Comparison of ENCODE assay signal across 8 cellular contexts in genomic region chr19:532578-533484, GRCh38. TPM values are rescaled to one million over a fixed set of nuclear protein-coding genes. Genes with fewer than 3 reads are reported as not detected.
DNase-seq lines count a peak whose midpoint lies in the region; ATAC-seq, FAIRE-seq and TF ChIP-seq lines count a peak whose summit lies in the region.

No MANE protein-coding gene starts in this region.

- peaks cover 37% of the 10 kb centered on the region for H3K79me2 ChIP-seq in HepG2 (ENCODE audit: insufficient read depth, low read length)

- ATAC-seq in HepG2 (peak; percentile 24), GM21423 (IDR thresholded peaks at IDR 0.05; ENCODE audit: unreplicated experiment) (no peak)

- no peaks in the 10 kb centered on the region for H3K9me3 ChIP-seq in HepG2 (ENCODE audit: low read length)

- intact Hi-C loops in HepG2 (cut with micrococcal nuclease; ENCODE audit: unreplicated experiment): no loop called here

- H3K4me2 ChIP-seq in HepG2 (ENCODE audit: low read depth, low read length): peak overlapping the region; percentile 96

- TSS peak; percentile 49 for BruUV-seq in HepG2 (replicated peaks; lab: Mats Ljungman, UMichigan)

- H3K4me1 ChIP-seq in HepG2 (ENCODE audit: insufficient read depth, low read length): peaks cover 52% of the 10 kb centered on the region

- TF ChIP-seq RAD21 in HepG2 (CRISPR knock-in tag; IDR thresholded peaks at IDR 0.05): no peak; the same call in 1 of the 2 replicates

- H3K27me3 ChIP-seq in HepG2 (ENCODE audit: control insufficient read depth in 1 of 2, insufficient read depth in 2 of 2, low read length in 2 of 2): no peaks in the 10 kb centered on the region

- H3K9ac ChIP-seq in HepG2 (ENCODE audit: insufficient read depth, low read depth, low read length): peak overlapping the region; percentile 96

- no peak overlapping the region for H2AFZ ChIP-seq in HepG2 (ENCODE audit: low read length)

- 2% methylated on average over 20 of the region's 54 CpGs for WGBS in HepG2 (ENCODE audit: low lambda C conversion rate)

- CTCF ChIA-PET in HepG2 (lab: Yijun Ruan, JAX; ENCODE audit: low intra/inter-chr PET ratio, low total read pairs): interaction anchor here (1.3 to 2.1 kb wide), 2 partner anchors 22 to 26 kb away, joined by 6 to 16 read pairs; partner anchors contain the start of gene TPGS1

- DNase-seq in NCI-H2171 treated with DMSO at 0.1 percent for 48 hours (lab: John Stamatoyannopoulos, UW): peak; percentile 33
- no peak for DNase-seq in NCI-H2171 (lab: John Stamatoyannopoulos, UW)
- DNase-seq in LoVo (ENCODE audit: low spot score): peak; percentile 35
- peak; percentile 38 for DNase-seq in effector CD4-positive, alpha-beta T cell
- DNase-seq in HepG2 (ENCODE audit: low spot score): peak; percentile 60
- DNase-seq in stimulated activated naive CD4-positive, alpha-beta T cell (lab: John Stamatoyannopoulos, UW): peak in 4 of 6 experiments; percentile 25 to 56 (median 47)

- FAIRE-seq in HepG2 (lab: Jason Lieb, UNC): peak; percentile 64

- peak in 1 of 2 experiments; percentile 20; a peak in 1 of 4 replicates for TF ChIP-seq EP300 in HepG2 (IDR thresholded peaks at IDR 0.05; ENCODE audit: low read depth in 2 of 2, low read length in 2 of 2)
- TF ChIP-seq EP300 in HepG2 (CRISPR knock-in tag; IDR thresholded peaks at IDR 0.05; ENCODE audit: borderline replicate concordance): no peak

- TF ChIP-seq CTCF in VCaP (conservative IDR thresholded peaks at IDR 0.05): peak; percentile 69
- TF ChIP-seq CTCF in HepG2 (CRISPR knock-in tag; IDR thresholded peaks at IDR 0.05): peak; percentile 58

- H3K36me3 ChIP-seq in HepG2 (replicated peaks in 1 of 2; ENCODE audit: control insufficient read depth in 1 of 2, insufficient read depth in 2 of 2, low read length in 2 of 2): peaks cover 10 to 23% of the 10 kb centered on the region in 2 experiments; a peak in 4 of 5 replicates

- H3K27ac ChIP-seq in VCaP: peak overlapping the region; percentile 92
- H3K27ac ChIP-seq in HepG2 (ENCODE audit: extremely low read length, insufficient read depth, low read length): peak overlapping the region; percentile 81

- in situ Hi-C loops in HepG2 (cut with HindIII; ENCODE audit: extremely low pct_ligation_motif_present, low pct_unique_long_range_greater_than_20kb): no loop called here

- POLR2A ChIA-PET in HepG2 (lab: Yijun Ruan, JAX): interaction anchor here (0.8 to 3.7 kb wide), 12 partner anchors 9 to 206 kb away, joined by 3 to 33 read pairs (median 8); partner anchors contain the start of genes BSG and TPGS1

- 0 out of 4 replicates have a peak, but pooled peaks of 1 of the 2 experiments have one; percentile 11 for TF ChIP-seq POLR2A in HepG2 (IDR thresholded peaks at IDR 0.05; ENCODE audit: insufficient read depth in 1 of 2, low read depth in 2 of 2, low read length in 2 of 2)

- H3K4me3 ChIP-seq in HepG2 (replicated peaks in 1 of 3; ENCODE audit: insufficient read depth in 1 of 3, low read depth in 2 of 3, low read length in 3 of 3): peak overlapping the region; percentile 97 to 98 (median 97)

- H4K20me1 ChIP-seq in HepG2 (ENCODE audit: insufficient read depth, low read length): peaks cover 25% of the 10 kb centered on the region; the same call in 1 of the 2 replicates

RNA-seq across cellular contexts. Expression of gene CDC34, which starts 1.3 kb away (rescaled TPM):
- 119 and 138 TPM in 2 replicates for total RNA-seq in HepG2 (2016; rRNA removed; fragmentation: Illumina TruSeq; extraction: Trizol)
- 181 and 194 TPM in 2 replicates for total RNA-seq in HepG2 (2016; cell fraction: cytosol; rRNA removed; fragmentation: Illumina TruSeq; extraction: Trizol; ENCODE audit: low read depth)
- 104 and 144 TPM in 2 replicates for total RNA-seq in HepG2 (2016; cell fraction: insoluble cytoplasmic fraction; rRNA removed; fragmentation: Illumina TruSeq; extraction: Trizol)
- total RNA-seq in HepG2 (2016; cell fraction: membrane; rRNA removed; fragmentation: Illumina TruSeq; extraction: Trizol): 198 and 240 TPM in 2 replicates
- 59.6 and 65.5 TPM in 2 replicates for total RNA-seq in HepG2 (2016; cell fraction: nucleus; rRNA removed; fragmentation: Illumina TruSeq; extraction: Trizol)
- 140 and 150 TPM in 2 replicates for polyA plus RNA-seq in HepG2 (2011; rRNA removed)
- polyA plus RNA-seq in HepG2 (2011; cell fraction: cytosol; rRNA removed): 102 and 147 TPM in 2 replicates
- polyA plus RNA-seq in HepG2 (2011; cell fraction: nucleus; rRNA removed): 121 and 122 TPM in 2 replicates
- 90.8 and 101 TPM in 2 replicates for polyA plus RNA-seq in HepG2 (2012)
- 157 and 191 TPM in 2 replicates for polyA plus RNA-seq in HepG2 (2016; cell fraction: cytosol; fragmentation: Illumina TruSeq; extraction: Trizol; ENCODE audit: low read depth)
- polyA plus RNA-seq in HepG2 (2016; cell fraction: insoluble cytoplasmic fraction; fragmentation: Illumina TruSeq; extraction: Trizol; ENCODE audit: low read depth): 118 and 140 TPM in 2 replicates
- 153 and 184 TPM in 2 replicates for polyA plus RNA-seq in HepG2 (2016; cell fraction: membrane; fragmentation: Illumina TruSeq; extraction: Trizol; ENCODE audit: low read depth)
- polyA plus RNA-seq in HepG2 (2016; cell fraction: nucleus; fragmentation: Illumina TruSeq; extraction: Trizol; ENCODE audit: insufficient read depth, low read depth): 130 and 138 TPM in 2 replicates
- polyA minus RNA-seq in HepG2 (2011; rRNA and poly(A)+ RNA removed; ENCODE audit: low replicate concordance): 60.5 and 88.3 TPM in 2 replicates
- 42.1 and 46.2 TPM in 2 replicates for polyA minus RNA-seq in HepG2 (2011; cell fraction: cytosol; rRNA and poly(A)+ RNA removed)
- polyA minus RNA-seq in HepG2 (2011; cell fraction: nucleus; rRNA and poly(A)+ RNA removed): 19.1 and 22.1 TPM in 2 replicates

RNA-seq across cellular contexts. Expression of gene GZMM, which starts 11.0 kb away (rescaled TPM):
- not detected in 2 replicates for total RNA-seq in HepG2 (2016; rRNA removed; fragmentation: Illumina TruSeq; extraction: Trizol)
- not detected in 2 replicates for total RNA-seq in HepG2 (2016; cell fraction: cytosol; rRNA removed; fragmentation: Illumina TruSeq; extraction: Trizol; ENCODE audit: low read depth)
- total RNA-seq in HepG2 (2016; cell fraction: insoluble cytoplasmic fraction; rRNA removed; fragmentation: Illumina TruSeq; extraction: Trizol): not detected in 2 replicates
- total RNA-seq in HepG2 (2016; cell fraction: membrane; rRNA removed; fragmentation: Illumina TruSeq; extraction: Trizol): not detected in 2 replicates
- not detected in 2 replicates for total RNA-seq in HepG2 (2016; cell fraction: nucleus; rRNA removed; fragmentation: Illumina TruSeq; extraction: Trizol)
- 0.07 TPM in 1 of 2 replicates, not detected in the other for polyA plus RNA-seq in HepG2 (2011; rRNA removed)
- 0.13 TPM in 1 of 2 replicates, not detected in the other for polyA plus RNA-seq in HepG2 (2011; cell fraction: cytosol; rRNA removed)
- 0.50 and 0.71 TPM in 2 replicates for polyA plus RNA-seq in HepG2 (2011; cell fraction: nucleus; rRNA removed)
- polyA plus RNA-seq in HepG2 (2012): 0.16 TPM in 1 of 2 replicates, not detected in the other
- polyA plus RNA-seq in HepG2 (2016; cell fraction: cytosol; fragmentation: Illumina TruSeq; extraction: Trizol; ENCODE audit: low read depth): not detected in 2 replicates
- polyA plus RNA-seq in HepG2 (2016; cell fraction: insoluble cytoplasmic fraction; fragmentation: Illumina TruSeq; extraction: Trizol; ENCODE audit: low read depth): not detected in 2 replicates
- not detected in 2 replicates for polyA plus RNA-seq in HepG2 (2016; cell fraction: membrane; fragmentation: Illumina TruSeq; extraction: Trizol; ENCODE audit: low read depth)
- not detected in 2 replicates for polyA plus RNA-seq in HepG2 (2016; cell fraction: nucleus; fragmentation: Illumina TruSeq; extraction: Trizol; ENCODE audit: insufficient read depth, low read depth)
- polyA minus RNA-seq in HepG2 (2011; rRNA and poly(A)+ RNA removed; ENCODE audit: low replicate concordance): not detected in 2 replicates
- polyA minus RNA-seq in HepG2 (2011; cell fraction: cytosol; rRNA and poly(A)+ RNA removed): not detected in 2 replicates
- polyA minus RNA-seq in HepG2 (2011; cell fraction: nucleus; rRNA and poly(A)+ RNA removed): not detected in 2 replicates

RNA-seq across cellular contexts. Expression of gene TPGS1, which starts 25.5 kb away (rescaled TPM):
- total RNA-seq in HepG2 (2016; rRNA removed; fragmentation: Illumina TruSeq; extraction: Trizol): 4.2 and 6.2 TPM in 2 replicates
- 4.1 and 5.0 TPM in 2 replicates for total RNA-seq in HepG2 (2016; cell fraction: cytosol; rRNA removed; fragmentation: Illumina TruSeq; extraction: Trizol; ENCODE audit: low read depth)
- total RNA-seq in HepG2 (2016; cell fraction: insoluble cytoplasmic fraction; rRNA removed; fragmentation: Illumina TruSeq; extraction: Trizol): 3.9 and 5.0 TPM in 2 replicates
- 4.2 and 4.9 TPM in 2 replicates for total RNA-seq in HepG2 (2016; cell fraction: membrane; rRNA removed; fragmentation: Illumina TruSeq; extraction: Trizol)
- 2.4 and 3.4 TPM in 2 replicates for total RNA-seq in HepG2 (2016; cell fraction: nucleus; rRNA removed; fragmentation: Illumina TruSeq; extraction: Trizol)
- 1.1 and 2.0 TPM in 2 replicates for polyA plus RNA-seq in HepG2 (2011; rRNA removed)
- polyA plus RNA-seq in HepG2 (2011; cell fraction: cytosol; rRNA removed): 1.7 and 4.3 TPM in 2 replicates
- 3.3 and 3.7 TPM in 2 replicates for polyA plus RNA-seq in HepG2 (2011; cell fraction: nucleus; rRNA removed)
- 1.0 and 2.2 TPM in 2 replicates for polyA plus RNA-seq in HepG2 (2012)
- polyA plus RNA-seq in HepG2 (2016; cell fraction: cytosol; fragmentation: Illumina TruSeq; extraction: Trizol; ENCODE audit: low read depth): 2.0 and 2.2 TPM in 2 replicates
- polyA plus RNA-seq in HepG2 (2016; cell fraction: insoluble cytoplasmic fraction; fragmentation: Illumina TruSeq; extraction: Trizol; ENCODE audit: low read depth): 3.3 and 4.8 TPM in 2 replicates
- polyA plus RNA-seq in HepG2 (2016; cell fraction: membrane; fragmentation: Illumina TruSeq; extraction: Trizol; ENCODE audit: low read depth): 2.0 and 2.2 TPM in 2 replicates
- polyA plus RNA-seq in HepG2 (2016; cell fraction: nucleus; fragmentation: Illumina TruSeq; extraction: Trizol; ENCODE audit: insufficient read depth, low read depth): 3.1 and 4.1 TPM in 2 replicates
- 2.3 and 2.8 TPM in 2 replicates for polyA minus RNA-seq in HepG2 (2011; rRNA and poly(A)+ RNA removed; ENCODE audit: low replicate concordance)
- 1.4 and 1.8 TPM in 2 replicates for polyA minus RNA-seq in HepG2 (2011; cell fraction: cytosol; rRNA and poly(A)+ RNA removed)
- polyA minus RNA-seq in HepG2 (2011; cell fraction: nucleus; rRNA and poly(A)+ RNA removed): 2.1 and 2.3 TPM in 2 replicates

RNA-seq across cellular contexts. Expression of gene MADCAM1, which starts 36.5 kb away (rescaled TPM):
- total RNA-seq in HepG2 (2016; rRNA removed; fragmentation: Illumina TruSeq; extraction: Trizol): 0.21 and 0.33 TPM in 2 replicates
- 0.30 and 0.44 TPM in 2 replicates for total RNA-seq in HepG2 (2016; cell fraction: cytosol; rRNA removed; fragmentation: Illumina TruSeq; extraction: Trizol; ENCODE audit: low read depth)
- total RNA-seq in HepG2 (2016; cell fraction: insoluble cytoplasmic fraction; rRNA removed; fragmentation: Illumina TruSeq; extraction: Trizol): 0.30 TPM in 1 of 2 replicates, not detected in the other
- total RNA-seq in HepG2 (2016; cell fraction: membrane; rRNA removed; fragmentation: Illumina TruSeq; extraction: Trizol): 0.37 and 0.45 TPM in 2 replicates
- total RNA-seq in HepG2 (2016; cell fraction: nucleus; rRNA removed; fragmentation: Illumina TruSeq; extraction: Trizol): 0.22 TPM in 1 of 2 replicates, not detected in the other
- polyA plus RNA-seq in HepG2 (2011; rRNA removed): 0.29 and 0.39 TPM in 2 replicates
- polyA plus RNA-seq in HepG2 (2011; cell fraction: cytosol; rRNA removed): 0.42 and 0.60 TPM in 2 replicates
- 1.9 and 2.3 TPM in 2 replicates for polyA plus RNA-seq in HepG2 (2011; cell fraction: nucleus; rRNA removed)
- polyA plus RNA-seq in HepG2 (2012): 1.7 and 2.3 TPM in 2 replicates
- polyA plus RNA-seq in HepG2 (2016; cell fraction: cytosol; fragmentation: Illumina TruSeq; extraction: Trizol; ENCODE audit: low read depth): 0.62 and 0.89 TPM in 2 replicates
- polyA plus RNA-seq in HepG2 (2016; cell fraction: insoluble cytoplasmic fraction; fragmentation: Illumina TruSeq; extraction: Trizol; ENCODE audit: low read depth): 0.33 and 0.51 TPM in 2 replicates
- polyA plus RNA-seq in HepG2 (2016; cell fraction: membrane; fragmentation: Illumina TruSeq; extraction: Trizol; ENCODE audit: low read depth): 0.74 and 0.99 TPM in 2 replicates
- polyA plus RNA-seq in HepG2 (2016; cell fraction: nucleus; fragmentation: Illumina TruSeq; extraction: Trizol; ENCODE audit: insufficient read depth, low read depth): 0.89 and 1.4 TPM in 2 replicates
- polyA minus RNA-seq in HepG2 (2011; rRNA and poly(A)+ RNA removed; ENCODE audit: low replicate concordance): 1.1 TPM in 1 of 2 replicates, not detected in the other
- 0.62 and 0.89 TPM in 2 replicates for polyA minus RNA-seq in HepG2 (2011; cell fraction: cytosol; rRNA and poly(A)+ RNA removed)
- 0.26 and 0.75 TPM in 2 replicates for polyA minus RNA-seq in HepG2 (2011; cell fraction: nucleus; rRNA and poly(A)+ RNA removed)

RNA-seq across cellular contexts. Expression of gene BSG, which starts 39.6 kb away (rescaled TPM):
- total RNA-seq in HepG2 (2016; rRNA removed; fragmentation: Illumina TruSeq; extraction: Trizol): 136 and 309 TPM in 2 replicates
- total RNA-seq in HepG2 (2016; cell fraction: cytosol; rRNA removed; fragmentation: Illumina TruSeq; extraction: Trizol; ENCODE audit: low read depth): 81.8 and 84.4 TPM in 2 replicates
- 114 and 317 TPM in 2 replicates for total RNA-seq in HepG2 (2016; cell fraction: insoluble cytoplasmic fraction; rRNA removed; fragmentation: Illumina TruSeq; extraction: Trizol)
- total RNA-seq in HepG2 (2016; cell fraction: membrane; rRNA removed; fragmentation: Illumina TruSeq; extraction: Trizol): 96.0 and 109 TPM in 2 replicates
- 271 and 340 TPM in 2 replicates for total RNA-seq in HepG2 (2016; cell fraction: nucleus; rRNA removed; fragmentation: Illumina TruSeq; extraction: Trizol)
- polyA plus RNA-seq in HepG2 (2011; rRNA removed): 754 and 1,057 TPM in 2 replicates
- polyA plus RNA-seq in HepG2 (2011; cell fraction: cytosol; rRNA removed): 595 and 749 TPM in 2 replicates
- polyA plus RNA-seq in HepG2 (2011; cell fraction: nucleus; rRNA removed): 561 and 615 TPM in 2 replicates
- polyA plus RNA-seq in HepG2 (2012): 926 and 933 TPM in 2 replicates
- 148 and 149 TPM in 2 replicates for polyA plus RNA-seq in HepG2 (2016; cell fraction: cytosol; fragmentation: Illumina TruSeq; extraction: Trizol; ENCODE audit: low read depth)
- polyA plus RNA-seq in HepG2 (2016; cell fraction: insoluble cytoplasmic fraction; fragmentation: Illumina TruSeq; extraction: Trizol; ENCODE audit: low read depth): 179 and 219 TPM in 2 replicates
- 152 and 167 TPM in 2 replicates for polyA plus RNA-seq in HepG2 (2016; cell fraction: membrane; fragmentation: Illumina TruSeq; extraction: Trizol; ENCODE audit: low read depth)
- polyA plus RNA-seq in HepG2 (2016; cell fraction: nucleus; fragmentation: Illumina TruSeq; extraction: Trizol; ENCODE audit: insufficient read depth, low read depth): 760 and 837 TPM in 2 replicates
- 426 and 707 TPM in 2 replicates for polyA minus RNA-seq in HepG2 (2011; rRNA and poly(A)+ RNA removed; ENCODE audit: low replicate concordance)
- polyA minus RNA-seq in HepG2 (2011; cell fraction: cytosol; rRNA and poly(A)+ RNA removed): 369 and 454 TPM in 2 replicates
- 97.1 and 115 TPM in 2 replicates for polyA minus RNA-seq in HepG2 (2011; cell fraction: nucleus; rRNA and poly(A)+ RNA removed)
